In genomic region chr16:2768403-2769089, GRCh38 we compare ENCODE assay signal across 11 cellular contexts. TPM values are rescaled to one million over a fixed set of nuclear protein-coding genes. Genes with fewer than 3 reads are reported as not detected.
DNase-seq lines count a peak whose midpoint lies in the region; FAIRE-seq and TF ChIP-seq lines count a peak whose summit lies in the region.
"Had no signal": no experiment of that assay in that cellular context is flagged by ENCODE, and none has a peak within 500 bp of the region (broad histone marks: within the 10 kb centered on the region; RNA-seq: fewer than 3 reads in every experiment).

No MANE protein-coding gene starts in this region.

- no peak overlapping the region for H3K4me3 ChIP-seq in astrocyte (ENCODE audit: insufficient read depth, low read depth, low read length)
- H3K4me3 ChIP-seq in mucosa of rectum (ENCODE audit: low read length in 2 of 2) = no peak overlapping the region

- H3K36me3 ChIP-seq in astrocyte (ENCODE audit: insufficient read depth, low read length) = peaks cover 77% of the 10 kb centered on the region
- peaks cover 88 to 95% of the 10 kb centered on the region in 2 donors for H3K36me3 ChIP-seq in mucosa of rectum (ENCODE audit: control insufficient read depth in 2 of 2, insufficient read depth in 2 of 2, low read length in 2 of 2)

- H3K4me2 ChIP-seq in astrocyte (ENCODE audit: low read length) = no peak overlapping the region

- no peak overlapping the region for H3K4me3 Mint-ChIP-seq in astrocyte (ENCODE audit: unreplicated experiment)
- H3K4me3 Mint-ChIP-seq: stimulated activated naive CD8-positive, alpha-beta T cell treated with anti-CD3 and anti-CD28 coated beads, Interleukin-15, Interleukin-2, amounts not matched to agents 100 ng/mL and 50 ng/mL, for 24 hours had no signal

- peaks cover 61% of the 10 kb centered on the region for H3K36me3 Mint-ChIP-seq in astrocyte (ENCODE audit: low read depth, unreplicated experiment)

- H3K9me3 ChIP-seq in astrocyte (ENCODE audit: insufficient read depth, low read depth, low read length) (peaks cover 2% of the 10 kb centered on the region), mucosa of rectum (ENCODE audit: control insufficient read depth in 2 of 2, low read length in 2 of 2) (no peaks in the 10 kb centered on the region)

- H3K4me1 ChIP-seq in astrocyte (ENCODE audit: insufficient read depth, low read length) (peaks cover 5% of the 10 kb centered on the region), mucosa of rectum (ENCODE audit: control insufficient read depth in 2 of 2, insufficient read depth in 2 of 2, low read length in 2 of 2) (peaks cover 18 to 20% of the 10 kb centered on the region in 2 donors)

- no peak overlapping the region for H2AFZ ChIP-seq in astrocyte (ENCODE audit: low read depth, low read length)

- no peak overlapping the region for H3K9ac ChIP-seq in astrocyte (ENCODE audit: low read length)
- H3K9ac ChIP-seq in mucosa of rectum (ENCODE audit: low read depth in 1 of 2, low read length in 2 of 2) = no peak overlapping the region

- no peak for DNase-seq in GM12891 (ENCODE audit: insufficient read length, low spot score)
- DNase-seq in astrocyte (ENCODE audit: low read depth) = no peak
- no peak for DNase-seq in NCI-H2081 (lab: John Stamatoyannopoulos, UW)
- DNase-seq in NCI-H510A (lab: John Stamatoyannopoulos, UW) = no peak
- no peak for DNase-seq in NCI-H146 (lab: John Stamatoyannopoulos, UW)
- DNase-seq: erythroblast, islet precursor cell, NCI-H2171 had no signal

- H3K27me3 ChIP-seq in astrocyte (ENCODE audit: insufficient read depth, low read length) (no peaks in the 10 kb centered on the region), mucosa of rectum (ENCODE audit: control insufficient read depth in 2 of 2, insufficient read depth in 2 of 2, low read length in 2 of 2) (no peaks in the 10 kb centered on the region)

- H3K27ac Mint-ChIP-seq in astrocyte (ENCODE audit: unreplicated experiment) = peak overlapping the region; percentile 34
- H3K27ac Mint-ChIP-seq: stimulated activated naive CD8-positive, alpha-beta T cell treated with anti-CD3 and anti-CD28 coated beads, Interleukin-15, Interleukin-2, amounts not matched to agents 100 ng/mL and 50 ng/mL, for 24 hours had no signal

- FAIRE-seq in GM12891 (lab: Jason Lieb, UNC) (no peak), astrocyte (lab: Jason Lieb, UNC) (no peak)

- no peak overlapping the region for H3K27ac ChIP-seq in astrocyte (ENCODE audit: low read depth, low read length)
- peak overlapping the region; percentile 94 to 96 for H3K27ac ChIP-seq in mucosa of rectum (ENCODE audit: low read depth in 2 of 2, low read length in 2 of 2)
- H3K27ac ChIP-seq: C4-2B had no signal

- H3K9me3 Mint-ChIP-seq in astrocyte (ENCODE audit: unreplicated experiment) = peaks cover 2% of the 10 kb centered on the region
- H3K9me3 Mint-ChIP-seq: stimulated activated naive CD8-positive, alpha-beta T cell treated with anti-CD3 and anti-CD28 coated beads, Interleukin-15, Interleukin-2, amounts not matched to agents 100 ng/mL and 50 ng/mL, for 24 hours had no signal

- no peaks in the 10 kb centered on the region for H3K27me3 Mint-ChIP-seq in astrocyte (ENCODE audit: low read depth, unreplicated experiment)
- H3K27me3 Mint-ChIP-seq: stimulated activated naive CD8-positive, alpha-beta T cell treated with anti-CD3 and anti-CD28 coated beads, Interleukin-15, Interleukin-2, amounts not matched to agents 100 ng/mL and 50 ng/mL, for 24 hours had no signal

- peaks cover 95% of the 10 kb centered on the region for H3K79me2 ChIP-seq in astrocyte (ENCODE audit: insufficient read depth, low read length)

- peaks cover 23% of the 10 kb centered on the region for H3K4me1 Mint-ChIP-seq in astrocyte (ENCODE audit: low read depth, unreplicated experiment)

- no peak for TF ChIP-seq CTCF in astrocyte (IDR thresholded peaks at IDR 0.05; ENCODE audit: insufficient read depth, low read depth, low read length)

- TF ChIP-seq POLR2A in GM12891 (IDR thresholded peaks at IDR 0.05; ENCODE audit: low read depth, low read length) = peak; percentile 19; the same call in 1 of the 2 replicates

- H4K20me1 ChIP-seq in astrocyte (ENCODE audit: insufficient read depth, low read length) = peaks cover 98% of the 10 kb centered on the region

TF ChIP-seq in GM12891, 5 proteins besides CTCF, POLR2A, EP300 and RAD21:
- TF ChIP-seq PAX5 (IDR thresholded peaks at IDR 0.05; ENCODE audit: insufficient read depth, low read length, severe bottlenecking) (no peak), POLR2AphosphoS5 (IDR thresholded peaks at IDR 0.05; ENCODE audit: low read depth, low read length) (peak; percentile 50), SPI1 (IDR thresholded peaks at IDR 0.05; ENCODE audit: low read depth, low read length) (no peak)
TF ChIP-seq in GM12891: peak in this region for 1.

RNA-seq across cellular contexts. Expression of gene ELOB, which starts 8.5 kb away (rescaled TPM):
- 213 TPM for polyA plus RNA-seq in GM12891 (2012; ENCODE audit: low read depth, missing spikeins)
- 323 TPM in 2 replicates for total RNA-seq in astrocyte

RNA-seq across cellular contexts. Expression of gene SRRM2, which starts 16.1 kb away (rescaled TPM):
- 400 TPM for polyA plus RNA-seq in GM12891 (2012; ENCODE audit: low read depth, missing spikeins)
- total RNA-seq in astrocyte = 387 and 409 TPM in 2 replicates

RNA-seq across cellular contexts. Expression of gene PRSS33, which starts 18.8 kb away (rescaled TPM):
- polyA plus RNA-seq in GM12891 (2012; ENCODE audit: low read depth, missing spikeins) = not detected
- not detected in 2 replicates for total RNA-seq in astrocyte

RNA-seq across cellular contexts. Expression of gene PRSS41, which starts 29.7 kb away (rescaled TPM):
- polyA plus RNA-seq in GM12891 (2012; ENCODE audit: low read depth, missing spikeins) = not detected
- total RNA-seq in astrocyte = not detected in 2 replicates

RNA-seq across cellular contexts. Expression of gene PRSS21, which starts 48.5 kb away (rescaled TPM):
- polyA plus RNA-seq in GM12891 (2012; ENCODE audit: low read depth, missing spikeins) = 29.1 TPM
- not detected in 2 replicates for total RNA-seq in astrocyte
